In the genomic region with DNA sequence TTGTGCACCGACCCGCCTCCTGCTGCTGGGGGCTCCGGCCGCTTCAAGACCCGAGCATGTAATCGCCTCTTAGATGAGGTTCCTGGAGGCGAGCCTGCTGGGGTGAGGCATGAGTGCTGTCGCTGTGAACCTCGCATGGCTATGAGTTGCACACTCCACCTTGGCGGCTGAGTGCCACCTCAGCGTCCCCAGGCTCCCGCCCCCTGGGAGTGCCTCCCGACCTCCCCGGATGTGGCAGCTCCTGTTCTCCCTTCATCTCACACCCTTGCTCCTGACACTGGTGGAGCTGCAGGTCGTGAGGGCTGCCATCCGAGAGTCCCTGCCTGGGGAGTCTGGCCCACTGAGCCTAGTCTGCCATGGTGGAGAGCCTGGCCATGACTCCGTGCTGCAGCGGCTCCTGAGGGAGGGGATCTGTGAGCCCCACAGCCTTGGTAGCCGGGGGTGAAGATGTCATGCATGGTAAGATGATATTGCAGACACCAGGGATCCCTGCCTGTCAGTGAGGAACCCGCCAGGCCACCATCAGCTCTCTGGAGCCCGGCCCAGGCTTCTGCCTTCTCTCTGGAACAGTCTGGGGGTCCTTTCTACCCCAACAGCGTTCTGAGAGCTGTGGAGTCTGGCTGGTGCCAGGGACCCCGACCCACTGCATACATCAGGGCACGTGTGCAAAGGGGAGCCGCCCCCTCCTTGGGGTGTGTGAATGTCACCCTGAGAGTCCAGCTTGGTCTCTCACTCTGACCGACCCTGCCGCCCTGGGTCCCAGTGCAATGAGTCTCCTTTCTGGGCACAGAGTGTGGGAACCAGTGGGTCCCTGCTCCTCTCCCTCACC, we compare ENCODE assay signal across 20 cellular contexts.
A peak's percentile ranks its signal among the peaks of the same experiment; 100 is the strongest.
DNase-seq lines count a peak whose midpoint lies in the region; ATAC-seq and TF ChIP-seq lines count a peak whose summit lies in the region.
"Had no signal": no experiment of that assay in that cellular context is flagged by ENCODE, and none has a peak within 500 bp of the region (broad histone marks: within the 10 kb centered on the region; RNA-seq: fewer than 3 reads in every experiment).

No MANE protein-coding gene starts in this region.

- H3K27me3 Mint-ChIP-seq in activated naive CD8-positive, alpha-beta T cell treated with anti-CD3 and anti-CD28 coated beads, Interleukin-2, amount 10 ng/mL, durations not matched to agents 7 days and 5 days, result peaks cover 32% of the 10 kb centered on the region
- no peaks in the 10 kb centered on the region for H3K27me3 Mint-ChIP-seq in activated naive CD8-positive, alpha-beta T cell treated with anti-CD3 and anti-CD28 coated beads, Interleukin-2, amount 50 U/mL, for 24 hours

- no peaks in the 10 kb centered on the region for H3K9me3 Mint-ChIP-seq in activated naive CD8-positive, alpha-beta T cell treated with anti-CD3 and anti-CD28 coated beads, Interleukin-2, amount 10 ng/mL, durations not matched to agents 7 days and 5 days
- no peaks in the 10 kb centered on the region for H3K9me3 Mint-ChIP-seq in activated naive CD8-positive, alpha-beta T cell treated with anti-CD3 and anti-CD28 coated beads, Interleukin-2, amount 50 U/mL, for 24 hours

- H3K27ac Mint-ChIP-seq in activated naive CD8-positive, alpha-beta T cell treated with anti-CD3 and anti-CD28 coated beads, Interleukin-2, amount 10 ng/mL, durations not matched to agents 7 days and 5 days, result no peak overlapping the region
- no peak overlapping the region for H3K27ac Mint-ChIP-seq in activated naive CD8-positive, alpha-beta T cell treated with anti-CD3 and anti-CD28 coated beads, Interleukin-2, amount 50 U/mL, for 24 hours

- H3K4me1 ChIP-seq in esophagus squamous epithelium (peaks cover 18 to 66% (median 52%) of the 10 kb centered on the region in 3 donors), osteoblast (ENCODE audit: insufficient read depth, low read length) (no peaks in the 10 kb centered on the region), upper lobe of left lung (peaks cover 48 to 57% (median 49%) of the 10 kb centered on the region in 4 donors)

- TF ChIP-seq EP300 in upper lobe of left lung (IDR thresholded peaks at IDR 0.05), result no peak

- H4K20me1 ChIP-seq in osteoblast (ENCODE audit: insufficient read depth, low read length), result no peaks in the 10 kb centered on the region
- H4K20me1 ChIP-seq: BLaER1 had no signal

- TF ChIP-seq POLR2A in esophagus squamous epithelium (IDR thresholded peaks at IDR 0.05), result no peak
- no peak for TF ChIP-seq POLR2A in upper lobe of left lung (IDR thresholded peaks at IDR 0.05)

- POLR2A ChIA-PET in activated naive CD8-positive, alpha-beta T cell treated with anti-CD3 and anti-CD28 coated beads, Interleukin-2, amount 10 ng/mL, durations not matched to agents 7 days and 5 days (lab: Charles Lee), result no interaction called here

- H3K27ac ChIP-seq in esophagus squamous epithelium (peak overlapping the region; percentile 40 to 88 (median 65)), osteoblast (ENCODE audit: low read depth, low read length) (no peak overlapping the region), upper lobe of left lung (peak overlapping the region; percentile 28 to 82 (median 78))
- H3K27ac ChIP-seq: ascending aorta, BLaER1 had no signal

- H3K9me3 ChIP-seq in esophagus squamous epithelium (no peaks in the 10 kb centered on the region), osteoblast (ENCODE audit: low read depth, low read length) (no peaks in the 10 kb centered on the region), upper lobe of left lung (no peaks in the 10 kb centered on the region)
- H3K9me3 ChIP-seq: ascending aorta, BLaER1 had no signal

- no peaks in the 10 kb centered on the region for H3K4me1 Mint-ChIP-seq in activated naive CD8-positive, alpha-beta T cell treated with anti-CD3 and anti-CD28 coated beads, Interleukin-2, amount 10 ng/mL, durations not matched to agents 7 days and 5 days
- H3K4me1 Mint-ChIP-seq in activated naive CD8-positive, alpha-beta T cell treated with anti-CD3 and anti-CD28 coated beads, Interleukin-2, amount 50 U/mL, for 24 hours, result no peaks in the 10 kb centered on the region

- H3K4me3 Mint-ChIP-seq in activated naive CD8-positive, alpha-beta T cell treated with anti-CD3 and anti-CD28 coated beads, Interleukin-2, amount 10 ng/mL, durations not matched to agents 7 days and 5 days, result no peak overlapping the region
- H3K4me3 Mint-ChIP-seq in activated naive CD8-positive, alpha-beta T cell treated with anti-CD3 and anti-CD28 coated beads, Interleukin-2, amount 50 U/mL, for 24 hours, result no peak overlapping the region

- DNase-seq in activated naive CD8-positive, alpha-beta T cell treated with anti-CD3 and anti-CD28 coated beads, Interleukin-2, amount 10 ng/mL, durations not matched to agents 7 days and 5 days, result peak; percentile 23
- DNase-seq in activated naive CD8-positive, alpha-beta T cell treated with anti-CD3 and anti-CD28 coated beads, Interleukin-2, amount 50 U/mL, for 24 hours, result no peak
- no peak for DNase-seq in esophagus squamous epithelium (lab: John Stamatoyannopoulos, UW)
- DNase-seq in osteoblast (ENCODE audit: insufficient read length, low spot score, missing footprints), result peak; percentile 90
- DNase-seq in upper lobe of left lung, result peak; percentile 19 to 77
- no peak for DNase-seq in activated CD4-positive, alpha-beta T cell treated with anti-CD3 and anti-CD28 coated beads, Interleukin-2, amount 50 U/mL, for 1 hour
- no peak for DNase-seq in NAMALWA (ENCODE audit: low spot score)
- DNase-seq: activated CD4-positive, alpha-beta T cell treated with anti-CD3 and anti-CD28 coated beads for 4 hours; activated gamma-delta T cell treated with Interleukin-2 at 50 U/mL for 16 hours; hippocampal formation; Kasumi-1; NCI-H1105; NCI-H2107; NCI-H69; OCI-M1; stimulated activated CD4-positive, alpha-beta T cell treated with anti-CD3 and anti-CD28 coated beads, Interleukin-4, amount 100 ng/mL, for 1 hour had no signal

- H3K27me3 ChIP-seq in esophagus squamous epithelium (no peaks in the 10 kb centered on the region), osteoblast (ENCODE audit: insufficient read depth, low read length) (no peaks in the 10 kb centered on the region), upper lobe of left lung (no peaks in the 10 kb centered on the region)
- H3K27me3 ChIP-seq: ascending aorta had no signal

- no peaks in the 10 kb centered on the region for H3K79me2 ChIP-seq in osteoblast (ENCODE audit: insufficient read depth, low read length)

- intact Hi-C loops in esophagus squamous epithelium (cut with DNase I), result no loop called here

- WGBS in esophagus squamous epithelium, 2 donors, result 76 to 93% methylated on average over 5 to 10 of the region's 27 CpGs
- 88 to 89% methylated on average over 12 to 26 of the region's 27 CpGs for WGBS in upper lobe of left lung, 2 donors

- no peak for TF ChIP-seq CTCF in esophagus squamous epithelium (IDR thresholded peaks at IDR 0.05)
- TF ChIP-seq CTCF in osteoblast (IDR thresholded peaks at IDR 0.05; ENCODE audit: extremely low read depth, low read depth, low read length), result no peak
- TF ChIP-seq CTCF in upper lobe of left lung (IDR thresholded peaks at IDR 0.05), result no peak

- no peak overlapping the region for H2AFZ ChIP-seq in osteoblast (ENCODE audit: low read length)

- H3K36me3 ChIP-seq in esophagus squamous epithelium (no peaks in the 10 kb centered on the region), osteoblast (ENCODE audit: insufficient read depth, low read length) (no peaks in the 10 kb centered on the region), upper lobe of left lung (no peaks in the 10 kb centered on the region)
- H3K36me3 ChIP-seq: ascending aorta, BLaER1 had no signal

- H3K36me3 Mint-ChIP-seq in activated naive CD8-positive, alpha-beta T cell treated with anti-CD3 and anti-CD28 coated beads, Interleukin-2, amount 10 ng/mL, durations not matched to agents 7 days and 5 days, result no peaks in the 10 kb centered on the region
- H3K36me3 Mint-ChIP-seq in activated naive CD8-positive, alpha-beta T cell treated with anti-CD3 and anti-CD28 coated beads, Interleukin-2, amount 50 U/mL, for 24 hours (ENCODE audit: low read depth), result no peaks in the 10 kb centered on the region

- no peak for ATAC-seq in activated naive CD8-positive, alpha-beta T cell treated with anti-CD3 and anti-CD28 coated beads, Interleukin-2, amount 10 ng/mL, durations not matched to agents 7 days and 5 days (ENCODE audit: low read depth)
- ATAC-seq in activated naive CD8-positive, alpha-beta T cell treated with anti-CD3 and anti-CD28 coated beads, Interleukin-2, amount 50 U/mL, for 24 hours, result no peak
- no peak for ATAC-seq in upper lobe of left lung (ENCODE audit: low FRiP score in 2 of 2)
- no peak for ATAC-seq in GM19324 (IDR thresholded peaks at IDR 0.05; ENCODE audit: low FRiP score, unreplicated experiment)
- ATAC-seq: HCT116 had no signal

- H3K4me3 ChIP-seq in esophagus squamous epithelium (no peak overlapping the region), osteoblast (ENCODE audit: insufficient read depth, low read length) (no peak overlapping the region), upper lobe of left lung (no peak overlapping the region)
- H3K4me3 ChIP-seq: ascending aorta, BLaER1 had no signal

- no peak overlapping the region for H3K4me2 ChIP-seq in osteoblast (ENCODE audit: insufficient read depth, low read length)
- H3K4me2 ChIP-seq: BLaER1 had no signal

Comparison
In these comparisons a context has a peak if more than half of its experiments do, and no peak if none do; other contexts are left out.
1. DNase-seq: peak in activated naive CD8-positive, alpha-beta T cell treated with anti-CD3 and anti-CD28 coated beads, Interleukin-2, amount 10 ng/mL, durations not matched to agents 7 days and 5 days (single experiment), osteoblast (single experiment) and upper lobe of left lung (2 of 2); none in activated naive CD8-positive, alpha-beta T cell treated with anti-CD3 and anti-CD28 coated beads, Interleukin-2, amount 50 U/mL, for 24 hours (single experiment), esophagus squamous epithelium (single experiment), activated CD4-positive, alpha-beta T cell treated with anti-CD3 and anti-CD28 coated beads, Interleukin-2, amount 50 U/mL, for 1 hour (single experiment) and NAMALWA (single experiment).